In genomic region chr11:6234314-6235031, GRCh38 we compare ENCODE assay signal across 8 cellular contexts. TPM values are rescaled to one million over a fixed set of nuclear protein-coding genes. Genes with fewer than 3 reads are reported as not detected.
A peak's percentile ranks its signal among the peaks of the same experiment; 100 is the strongest.
DNase-seq lines count a peak whose midpoint lies in the region; ATAC-seq and TF ChIP-seq lines count a peak whose summit lies in the region.

TSS of gene FHIP1B (minus strand) at chr11:6234636. CDS start at chr11:6224516, 10,120 bp downstream.

- in situ Hi-C loops in GM23248 (cut with MboI), result no loop called here

- H3F3A ChIP-seq in GM23248 (ENCODE audit: insufficient read depth), result peaks cover 3% of the 10 kb centered on the region; the same call in 1 of the 2 replicates

- DNase-seq in DND-41 (peak; percentile 100), GM23248 (peak; percentile 100), Kasumi-1 (lab: John Stamatoyannopoulos, UW) (peak; percentile 100), RPMI8226 (peak; percentile 98), fibroblast of gingiva (ENCODE audit: low read depth) (peak; percentile 100), naive B cell (peak; percentile 99)
- peak; percentile 97 to 99 for DNase-seq in activated T-helper 1 cell treated with anti-CD3 and anti-CD28 coated beads, Interleukin-2, amount 50 U/mL, for 16 hours (ENCODE audit: low read depth in 1 of 2, low spot score in 1 of 2)
- DNase-seq in stimulated activated naive B cell treated with anti-CD40 and anti-IgM and Interleukin-4, amounts not matched to agents 10 μg/mL and 1 μg/mL and 100 μg/mL, for 72 hours, result peak; percentile 100

- H3K9me2 ChIP-seq in GM23248 (ENCODE audit: insufficient read depth), result no peaks in the 10 kb centered on the region

- H3K27me3 ChIP-seq in DND-41 (ENCODE audit: insufficient read depth, low read length, poor library complexity) (peaks cover 4% of the 10 kb centered on the region), GM23248 (replicated peaks; ENCODE audit: insufficient read depth) (no peaks in the 10 kb centered on the region)

- H4K20me1 ChIP-seq in DND-41 (ENCODE audit: insufficient read depth, low read length) (peaks cover 18% of the 10 kb centered on the region; the same call in 1 of the 2 replicates), GM23248 (ENCODE audit: insufficient read depth) (no peaks in the 10 kb centered on the region)

- TF ChIP-seq CTCF in DND-41 (IDR thresholded peaks at IDR 0.05; ENCODE audit: borderline replicate concordance, extremely low read depth, low read length, poor library complexity, severe bottlenecking), result no peak

- H3K4me2 ChIP-seq in DND-41 (ENCODE audit: insufficient read depth, low read length), result peak within 1 kb of the TSS; percentile 93
- peak within 1 kb of the TSS; percentile 94 for H3K4me2 ChIP-seq in GM23248 (ENCODE audit: unreplicated experiment)

- no peaks in the 10 kb centered on the region; the same call in 1 of the 2 replicates for H3K36me3 ChIP-seq in DND-41 (ENCODE audit: insufficient read depth, low read length)
- peaks cover 3% of the 10 kb centered on the region; the same call in 1 of the 2 replicates for H3K36me3 ChIP-seq in GM23248 (ENCODE audit: low read depth)

- no peaks in the 10 kb centered on the region for H3K36me3 Mint-ChIP-seq in naive B cell
- H3K36me3 Mint-ChIP-seq in stimulated activated naive B cell treated with anti-CD40 and anti-IgM and Interleukin-4, amounts not matched to agents 10 μg/mL and 1 μg/mL and 100 μg/mL, for 72 hours, result peaks cover 1 to 10% of the 10 kb centered on the region in 2 donors

- H3K4me1 ChIP-seq in DND-41 (ENCODE audit: insufficient read depth, low read length), result peaks cover 20% of the 10 kb centered on the region
- peaks cover 10% of the 10 kb centered on the region for H3K4me1 ChIP-seq in GM23248 (ENCODE audit: insufficient read depth)

- H3K9me3 ChIP-seq in DND-41 (ENCODE audit: insufficient read depth, low read length, severe bottlenecking) (no peaks in the 10 kb centered on the region), GM23248 (ENCODE audit: low read depth) (no peaks in the 10 kb centered on the region)

- WGBS in GM23248 (ENCODE audit: low coverage in 1 of 2, low lambda C conversion rate in 2 of 2, missing lambda C conversion rate in 2 of 2), 2 experiments, result 1 to 3% methylated on average over 25 to 59 of the region's 59 CpGs

- H3K27ac ChIP-seq in DND-41 (ENCODE audit: low read length) (peak within 1 kb of the TSS; percentile 68), GM23248 (peak within 1 kb of the TSS; percentile 80)

- H3K27me3 Mint-ChIP-seq in naive B cell, result peaks cover 0 to 6% (median 0%) of the 10 kb centered on the region in 3 donors
- H3K27me3 Mint-ChIP-seq in stimulated activated naive B cell treated with anti-CD40 and anti-IgM and Interleukin-4, amounts not matched to agents 10 μg/mL and 1 μg/mL and 100 μg/mL, for 72 hours, result peaks cover 0 to 4% of the 10 kb centered on the region in 2 donors

- no peaks in the 10 kb centered on the region for H3K9me3 Mint-ChIP-seq in naive B cell
- H3K9me3 Mint-ChIP-seq in stimulated activated naive B cell treated with anti-CD40 and anti-IgM and Interleukin-4, amounts not matched to agents 10 μg/mL and 1 μg/mL and 100 μg/mL, for 72 hours, result no peaks in the 10 kb centered on the region

- H3K4me3 ChIP-seq in DND-41 (ENCODE audit: low read depth in 1 of 2, low read length in 2 of 2) (peak within 1 kb of the TSS; percentile 63 to 72), GM23248 (peak within 1 kb of the TSS; percentile 96)

- ATAC-seq in DND-41 (ENCODE audit: insufficient read depth, low read depth), result peak; percentile 88
- ATAC-seq in naive B cell (ENCODE audit: low read depth in 2 of 2), result peak; percentile 84 to 87
- peak; percentile 91 to 92 for ATAC-seq in stimulated activated naive B cell treated with anti-CD40 and anti-IgM and Interleukin-4, amounts not matched to agents 10 μg/mL and 1 μg/mL and 100 μg/mL, for 72 hours (replicated peaks)

- H3K4me1 Mint-ChIP-seq in naive B cell, result peaks cover 33 to 35% (median 34%) of the 10 kb centered on the region in 3 donors
- H3K4me1 Mint-ChIP-seq in stimulated activated naive B cell treated with anti-CD40 and anti-IgM and Interleukin-4, amounts not matched to agents 10 μg/mL and 1 μg/mL and 100 μg/mL, for 72 hours, result peaks cover 28 to 37% of the 10 kb centered on the region in 2 donors

- H2AFZ ChIP-seq in DND-41 (ENCODE audit: low read depth, low read length) (peak within 1 kb of the TSS; percentile 99), GM23248 (peak within 1 kb of the TSS; percentile 97)

- H3K9ac ChIP-seq in DND-41 (ENCODE audit: low read depth, low read length) (peak within 1 kb of the TSS; percentile 66), GM23248 (peak within 1 kb of the TSS; percentile 98)

- H3K79me2 ChIP-seq in DND-41 (ENCODE audit: insufficient read depth, low read length) (peaks cover 48% of the 10 kb centered on the region), GM23248 (ENCODE audit: insufficient read depth) (peaks cover 50% of the 10 kb centered on the region)

- peak within 1 kb of the TSS; percentile 92 to 100 (median 98) for H3K27ac Mint-ChIP-seq in naive B cell
- H3K27ac Mint-ChIP-seq in stimulated activated naive B cell treated with anti-CD40 and anti-IgM and Interleukin-4, amounts not matched to agents 10 μg/mL and 1 μg/mL and 100 μg/mL, for 72 hours, result peak within 1 kb of the TSS; percentile 98

- peak within 1 kb of the TSS in 7 of 8 donors; percentile 91 to 100 (median 99) for H3K4me3 Mint-ChIP-seq in naive B cell
- H3K4me3 Mint-ChIP-seq in stimulated activated naive B cell treated with anti-CD40 and anti-IgM and Interleukin-4, amounts not matched to agents 10 μg/mL and 1 μg/mL and 100 μg/mL, for 72 hours, result peak within 1 kb of the TSS; percentile 98 to 99

RNA-seq across cellular contexts. Expression of gene FHIP1B, which starts in this region (rescaled TPM):
- total RNA-seq in GM23248 (2014; rRNA removed; shearing (Covaris generic)), result 14.7 and 25.4 TPM in 2 replicates
- polyA plus RNA-seq in GM23248 (2016; fragmentation: Nextera tagmentation; extraction: Ambion mirVana) (9.2 and 10.9 TPM in 2 replicates), naive B cell (ENCODE audit: low read depth in 6 of 6) (10 to 100 TPM in 3 of 6 donors, 1 to 10 TPM in 3; 6.4 to 19.5 (median 10.1) TPM)

Comparison
In these comparisons a context has a peak if more than half of its experiments do, and no peak if none do; other contexts are left out.
1. Peak in every context shown above with its lines: DNase-seq, ATAC-seq, H3K4me3 ChIP-seq and H3K27ac ChIP-seq.